In the genomic region with DNA sequence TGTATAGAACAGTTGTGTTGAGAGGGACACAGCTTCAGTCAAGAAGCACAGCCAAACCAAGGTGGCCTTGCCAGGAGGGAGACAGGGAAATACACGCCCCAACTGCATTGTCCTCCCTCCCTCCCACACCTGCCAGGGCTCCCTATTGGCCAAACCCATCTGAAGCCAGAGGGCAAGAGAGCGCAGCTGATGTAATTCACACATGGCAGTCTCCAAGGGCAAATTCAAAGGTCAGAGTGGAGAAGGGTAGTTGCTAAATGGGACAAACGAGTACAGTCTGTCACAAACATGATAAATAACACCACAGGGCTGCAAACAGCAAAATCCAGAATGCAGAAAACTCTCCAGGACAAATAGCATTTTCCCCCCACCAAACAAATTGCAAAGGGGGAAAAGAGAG, we compare ENCODE assay signal across 2 cellular contexts.
TF ChIP-seq lines count a peak whose summit lies in the region.

No MANE protein-coding gene starts in this region.

TF ChIP-seq in H1, 55 proteins besides CTCF, POLR2A, EP300 and RAD21:
- TF ChIP-seq NANOG (IDR thresholded peaks at IDR 0.05; ENCODE audit: insufficient read depth, low read depth, low read length, poor library complexity, severe bottlenecking) (no peak), RBBP5 (IDR thresholded peaks at IDR 0.05; ENCODE audit: borderline replicate concordance, low read depth, low read length) (no peak), SRF (IDR thresholded peaks at IDR 0.05; ENCODE audit: low read depth, low read length) (no peak), TBP (IDR thresholded peaks at IDR 0.05; ENCODE audit: low read depth, low read length) (no peak), KDM1A (IDR thresholded peaks at IDR 0.05; ENCODE audit: borderline replicate concordance, low read length) (peak; percentile 93; the same call in 1 of the 2 replicates), CHD1 (IDR thresholded peaks at IDR 0.05; ENCODE audit: low read depth, low read length) (no peak)
- TF ChIP-seq, protein P1, sequence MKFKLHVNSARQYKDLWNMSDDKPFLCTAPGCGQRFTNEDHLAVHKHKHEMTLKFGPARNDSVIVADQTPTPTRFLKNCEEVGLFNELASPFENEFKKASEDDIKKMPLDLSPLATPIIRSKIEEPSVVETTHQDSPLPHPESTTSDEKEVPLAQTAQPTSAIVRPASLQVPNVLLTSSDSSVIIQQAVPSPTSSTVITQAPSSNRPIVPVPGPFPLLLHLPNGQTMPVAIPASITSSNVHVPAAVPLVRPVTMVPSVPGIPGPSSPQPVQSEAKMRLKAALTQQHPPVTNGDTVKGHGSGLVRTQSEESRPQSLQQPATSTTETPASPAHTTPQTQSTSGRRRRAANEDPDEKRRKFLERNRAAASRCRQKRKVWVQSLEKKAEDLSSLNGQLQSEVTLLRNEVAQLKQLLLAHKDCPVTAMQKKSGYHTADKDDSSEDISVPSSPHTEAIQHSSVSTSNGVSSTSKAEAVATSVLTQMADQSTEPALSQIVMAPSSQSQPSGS (IDR thresholded peaks at IDR 0.05; ENCODE audit: low read length): no peak
- TF ChIP-seq, protein P2, sequence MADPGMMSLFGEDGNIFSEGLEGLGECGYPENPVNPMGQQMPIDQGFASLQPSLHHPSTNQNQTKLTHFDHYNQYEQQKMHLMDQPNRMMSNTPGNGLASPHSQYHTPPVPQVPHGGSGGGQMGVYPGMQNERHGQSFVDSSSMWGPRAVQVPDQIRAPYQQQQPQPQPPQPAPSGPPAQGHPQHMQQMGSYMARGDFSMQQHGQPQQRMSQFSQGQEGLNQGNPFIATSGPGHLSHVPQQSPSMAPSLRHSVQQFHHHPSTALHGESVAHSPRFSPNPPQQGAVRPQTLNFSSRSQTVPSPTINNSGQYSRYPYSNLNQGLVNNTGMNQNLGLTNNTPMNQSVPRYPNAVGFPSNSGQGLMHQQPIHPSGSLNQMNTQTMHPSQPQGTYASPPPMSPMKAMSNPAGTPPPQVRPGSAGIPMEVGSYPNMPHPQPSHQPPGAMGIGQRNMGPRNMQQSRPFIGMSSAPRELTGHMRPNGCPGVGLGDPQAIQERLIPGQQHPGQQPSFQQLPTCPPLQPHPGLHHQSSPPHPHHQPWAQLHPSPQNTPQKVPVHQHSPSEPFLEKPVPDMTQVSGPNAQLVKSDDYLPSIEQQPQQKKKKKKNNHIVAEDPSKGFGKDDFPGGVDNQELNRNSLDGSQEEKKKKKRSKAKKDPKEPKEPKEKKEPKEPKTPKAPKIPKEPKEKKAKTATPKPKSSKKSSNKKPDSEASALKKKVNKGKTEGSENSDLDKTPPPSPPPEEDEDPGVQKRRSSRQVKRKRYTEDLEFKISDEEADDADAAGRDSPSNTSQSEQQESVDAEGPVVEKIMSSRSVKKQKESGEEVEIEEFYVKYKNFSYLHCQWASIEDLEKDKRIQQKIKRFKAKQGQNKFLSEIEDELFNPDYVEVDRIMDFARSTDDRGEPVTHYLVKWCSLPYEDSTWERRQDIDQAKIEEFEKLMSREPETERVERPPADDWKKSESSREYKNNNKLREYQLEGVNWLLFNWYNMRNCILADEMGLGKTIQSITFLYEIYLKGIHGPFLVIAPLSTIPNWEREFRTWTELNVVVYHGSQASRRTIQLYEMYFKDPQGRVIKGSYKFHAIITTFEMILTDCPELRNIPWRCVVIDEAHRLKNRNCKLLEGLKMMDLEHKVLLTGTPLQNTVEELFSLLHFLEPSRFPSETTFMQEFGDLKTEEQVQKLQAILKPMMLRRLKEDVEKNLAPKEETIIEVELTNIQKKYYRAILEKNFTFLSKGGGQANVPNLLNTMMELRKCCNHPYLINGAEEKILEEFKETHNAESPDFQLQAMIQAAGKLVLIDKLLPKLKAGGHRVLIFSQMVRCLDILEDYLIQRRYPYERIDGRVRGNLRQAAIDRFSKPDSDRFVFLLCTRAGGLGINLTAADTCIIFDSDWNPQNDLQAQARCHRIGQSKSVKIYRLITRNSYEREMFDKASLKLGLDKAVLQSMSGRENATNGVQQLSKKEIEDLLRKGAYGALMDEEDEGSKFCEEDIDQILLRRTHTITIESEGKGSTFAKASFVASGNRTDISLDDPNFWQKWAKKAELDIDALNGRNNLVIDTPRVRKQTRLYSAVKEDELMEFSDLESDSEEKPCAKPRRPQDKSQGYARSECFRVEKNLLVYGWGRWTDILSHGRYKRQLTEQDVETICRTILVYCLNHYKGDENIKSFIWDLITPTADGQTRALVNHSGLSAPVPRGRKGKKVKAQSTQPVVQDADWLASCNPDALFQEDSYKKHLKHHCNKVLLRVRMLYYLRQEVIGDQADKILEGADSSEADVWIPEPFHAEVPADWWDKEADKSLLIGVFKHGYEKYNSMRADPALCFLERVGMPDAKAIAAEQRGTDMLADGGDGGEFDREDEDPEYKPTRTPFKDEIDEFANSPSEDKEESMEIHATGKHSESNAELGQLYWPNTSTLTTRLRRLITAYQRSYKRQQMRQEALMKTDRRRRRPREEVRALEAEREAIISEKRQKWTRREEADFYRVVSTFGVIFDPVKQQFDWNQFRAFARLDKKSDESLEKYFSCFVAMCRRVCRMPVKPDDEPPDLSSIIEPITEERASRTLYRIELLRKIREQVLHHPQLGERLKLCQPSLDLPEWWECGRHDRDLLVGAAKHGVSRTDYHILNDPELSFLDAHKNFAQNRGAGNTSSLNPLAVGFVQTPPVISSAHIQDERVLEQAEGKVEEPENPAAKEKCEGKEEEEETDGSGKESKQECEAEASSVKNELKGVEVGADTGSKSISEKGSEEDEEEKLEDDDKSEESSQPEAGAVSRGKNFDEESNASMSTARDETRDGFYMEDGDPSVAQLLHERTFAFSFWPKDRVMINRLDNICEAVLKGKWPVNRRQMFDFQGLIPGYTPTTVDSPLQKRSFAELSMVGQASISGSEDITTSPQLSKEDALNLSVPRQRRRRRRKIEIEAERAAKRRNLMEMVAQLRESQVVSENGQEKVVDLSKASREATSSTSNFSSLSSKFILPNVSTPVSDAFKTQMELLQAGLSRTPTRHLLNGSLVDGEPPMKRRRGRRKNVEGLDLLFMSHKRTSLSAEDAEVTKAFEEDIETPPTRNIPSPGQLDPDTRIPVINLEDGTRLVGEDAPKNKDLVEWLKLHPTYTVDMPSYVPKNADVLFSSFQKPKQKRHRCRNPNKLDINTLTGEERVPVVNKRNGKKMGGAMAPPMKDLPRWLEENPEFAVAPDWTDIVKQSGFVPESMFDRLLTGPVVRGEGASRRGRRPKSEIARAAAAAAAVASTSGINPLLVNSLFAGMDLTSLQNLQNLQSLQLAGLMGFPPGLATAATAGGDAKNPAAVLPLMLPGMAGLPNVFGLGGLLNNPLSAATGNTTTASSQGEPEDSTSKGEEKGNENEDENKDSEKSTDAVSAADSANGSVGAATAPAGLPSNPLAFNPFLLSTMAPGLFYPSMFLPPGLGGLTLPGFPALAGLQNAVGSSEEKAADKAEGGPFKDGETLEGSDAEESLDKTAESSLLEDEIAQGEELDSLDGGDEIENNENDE (IDR thresholded peaks at IDR 0.05; ENCODE audit: insufficient replicate concordance, low read length): no peak

TF ChIP-seq in liver, 16 proteins besides CTCF, POLR2A, EP300 and RAD21:
- TF ChIP-seq, protein P3, sequence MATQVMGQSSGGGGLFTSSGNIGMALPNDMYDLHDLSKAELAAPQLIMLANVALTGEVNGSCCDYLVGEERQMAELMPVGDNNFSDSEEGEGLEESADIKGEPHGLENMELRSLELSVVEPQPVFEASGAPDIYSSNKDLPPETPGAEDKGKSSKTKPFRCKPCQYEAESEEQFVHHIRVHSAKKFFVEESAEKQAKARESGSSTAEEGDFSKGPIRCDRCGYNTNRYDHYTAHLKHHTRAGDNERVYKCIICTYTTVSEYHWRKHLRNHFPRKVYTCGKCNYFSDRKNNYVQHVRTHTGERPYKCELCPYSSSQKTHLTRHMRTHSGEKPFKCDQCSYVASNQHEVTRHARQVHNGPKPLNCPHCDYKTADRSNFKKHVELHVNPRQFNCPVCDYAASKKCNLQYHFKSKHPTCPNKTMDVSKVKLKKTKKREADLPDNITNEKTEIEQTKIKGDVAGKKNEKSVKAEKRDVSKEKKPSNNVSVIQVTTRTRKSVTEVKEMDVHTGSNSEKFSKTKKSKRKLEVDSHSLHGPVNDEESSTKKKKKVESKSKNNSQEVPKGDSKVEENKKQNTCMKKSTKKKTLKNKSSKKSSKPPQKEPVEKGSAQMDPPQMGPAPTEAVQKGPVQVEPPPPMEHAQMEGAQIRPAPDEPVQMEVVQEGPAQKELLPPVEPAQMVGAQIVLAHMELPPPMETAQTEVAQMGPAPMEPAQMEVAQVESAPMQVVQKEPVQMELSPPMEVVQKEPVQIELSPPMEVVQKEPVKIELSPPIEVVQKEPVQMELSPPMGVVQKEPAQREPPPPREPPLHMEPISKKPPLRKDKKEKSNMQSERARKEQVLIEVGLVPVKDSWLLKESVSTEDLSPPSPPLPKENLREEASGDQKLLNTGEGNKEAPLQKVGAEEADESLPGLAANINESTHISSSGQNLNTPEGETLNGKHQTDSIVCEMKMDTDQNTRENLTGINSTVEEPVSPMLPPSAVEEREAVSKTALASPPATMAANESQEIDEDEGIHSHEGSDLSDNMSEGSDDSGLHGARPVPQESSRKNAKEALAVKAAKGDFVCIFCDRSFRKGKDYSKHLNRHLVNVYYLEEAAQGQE (IDR thresholded peaks at IDR 0.05): peak; percentile 36
- peak in 1 of 2 donors; percentile 59 for TF ChIP-seq JUND (IDR thresholded peaks at IDR 0.05)
- TF ChIP-seq YY1 (IDR thresholded peaks at IDR 0.05): peak; percentile 55
- no peak for TF ChIP-seq FOXA1 (IDR thresholded peaks at IDR 0.05)
- TF ChIP-seq, protein P4, sequence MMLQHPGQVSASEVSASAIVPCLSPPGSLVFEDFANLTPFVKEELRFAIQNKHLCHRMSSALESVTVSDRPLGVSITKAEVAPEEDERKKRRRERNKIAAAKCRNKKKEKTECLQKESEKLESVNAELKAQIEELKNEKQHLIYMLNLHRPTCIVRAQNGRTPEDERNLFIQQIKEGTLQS (IDR thresholded peaks at IDR 0.05): peak; percentile 36
- TF ChIP-seq RXRA (IDR thresholded peaks at IDR 0.05): peak; percentile 66 to 83
- no peak for TF ChIP-seq HNF4G (IDR thresholded peaks at IDR 0.05)
- TF ChIP-seq GABPA (IDR thresholded peaks at IDR 0.05 in 1 of 2, conservative IDR thresholded peaks at IDR 0.05 in 1 of 2): no peak
- TF ChIP-seq SP1 (IDR thresholded peaks at IDR 0.05): peak; percentile 74
- TF ChIP-seq HNF4A (conservative IDR thresholded peaks at IDR 0.05): peak; percentile 73 to 85
- TF ChIP-seq, protein P5, sequence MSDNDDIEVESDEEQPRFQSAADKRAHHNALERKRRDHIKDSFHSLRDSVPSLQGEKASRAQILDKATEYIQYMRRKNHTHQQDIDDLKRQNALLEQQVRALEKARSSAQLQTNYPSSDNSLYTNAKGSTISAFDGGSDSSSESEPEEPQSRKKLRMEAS (IDR thresholded peaks at IDR 0.05): peak; percentile 47
TF ChIP-seq in liver: peak in this region for 8.
